In genomic region chr10:124290095-124290795, GRCh38 we compare ENCODE assay signal across 8 cellular contexts.
DNase-seq lines count a peak whose midpoint lies in the region; ATAC-seq lines count a peak whose summit lies in the region.

No MANE protein-coding gene starts in this region.

- DNase-seq in CMK (ENCODE audit: low read depth) (peak; percentile 4), NCI-H345 (lab: John Stamatoyannopoulos, UW) (peak; percentile 22), Right ventricle myocardium superior (peak; percentile 55), SKM-1 treated with dmso at 0.1 percent for 144 hours (lab: John Stamatoyannopoulos, UW; ENCODE audit: unreplicated experiment) (no peak), NCI-H128 (lab: John Stamatoyannopoulos, UW; ENCODE audit: unreplicated experiment) (no peak)
- DNase-seq in activated naive CD4-positive, alpha-beta T cell treated with anti-CD3 and anti-CD28 coated beads, Interleukin-2, amount 50 U/mL, for 16 hours, result no peak

- ATAC-seq in GM21515 (IDR thresholded peaks at IDR 0.05; ENCODE audit: unreplicated experiment), result peak; percentile 41
- peak; percentile 52 for ATAC-seq in Right ventricle myocardium superior (ENCODE audit: poor library complexity)
- ATAC-seq in GM21367 (IDR thresholded peaks at IDR 0.05; ENCODE audit: unreplicated experiment), result no peak

- intact Hi-C loops in Right ventricle myocardium superior (cut with DNase I), result no loop called here

Comparison
In these comparisons a context has a peak if more than half of its experiments do, and no peak if none do; other contexts are left out.
1. DNase-seq: peak in CMK (single experiment), NCI-H345 (single experiment) and Right ventricle myocardium superior (single experiment); none in SKM-1 treated with dmso at 0.1 percent for 144 hours (single experiment), NCI-H128 (single experiment) and activated naive CD4-positive, alpha-beta T cell treated with anti-CD3 and anti-CD28 coated beads, Interleukin-2, amount 50 U/mL, for 16 hours (single experiment).